ENCODE assay signal across 36 cellular contexts in the genomic region with DNA sequence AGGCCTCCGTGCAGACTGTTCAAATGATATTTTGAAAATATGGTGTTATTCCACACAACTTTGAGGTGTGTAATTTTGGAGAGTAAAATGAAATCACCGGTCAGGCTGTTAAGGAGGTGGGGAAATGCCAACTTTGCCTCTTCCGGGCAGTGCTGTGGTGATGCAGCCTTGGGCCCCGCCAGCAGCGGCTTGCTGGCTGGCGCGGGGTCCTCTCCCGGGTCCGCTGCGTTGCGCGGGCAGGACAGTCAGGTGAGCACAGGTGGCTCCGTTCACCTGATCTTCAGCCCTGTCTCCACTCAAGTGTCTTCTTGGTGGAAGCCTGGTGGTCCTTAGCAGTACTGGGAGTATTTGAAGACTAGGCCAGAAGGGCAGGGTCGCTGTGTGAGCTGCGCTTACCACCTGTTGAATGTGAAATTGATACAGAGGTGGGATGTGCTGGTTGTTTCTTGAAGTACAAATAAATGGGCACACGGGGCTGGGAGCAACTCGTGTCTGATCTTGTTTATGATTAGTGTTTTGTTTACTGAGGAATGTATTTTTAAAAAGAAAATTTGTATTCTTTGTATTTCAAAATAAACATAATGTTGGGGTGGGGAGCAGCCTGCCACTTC.
"Had no signal": no experiment of that assay in that cellular context is flagged by ENCODE, and none has a peak within 500 bp of the region (broad histone marks: within the 10 kb centered on the region; RNA-seq: fewer than 3 reads in every experiment).

No MANE protein-coding gene starts in this region.

- H3K27ac ChIP-seq: ascending aorta, breast epithelium, epithelial cell of prostate, esophagus squamous epithelium, gastroesophageal sphincter, heart right ventricle, hepatocyte, WERI-Rb-1 had no signal

- H3K27me3 ChIP-seq: ascending aorta, breast epithelium, esophagus squamous epithelium, gastroesophageal sphincter, heart right ventricle, hepatocyte had no signal

- H3K36me3 ChIP-seq: ascending aorta, breast epithelium, esophagus squamous epithelium, gastroesophageal sphincter, heart right ventricle, WERI-Rb-1 had no signal

- ATAC-seq: activated CD8-positive, alpha-beta memory T cell treated with anti-CD3 and anti-CD28 coated beads, Interleukin-2, amount 10 ng/mL, durations not matched to agents 7 days and 5 days; activated CD8-positive, alpha-beta T cell treated with anti-CD3 and anti-CD28 coated beads, Interleukin-2, amount 10 ng/mL, durations not matched to agents 7 days and 5 days; effector memory CD8-positive, alpha-beta T cell; gastroesophageal sphincter had no signal

- H3K27me3 Mint-ChIP-seq: activated CD4-positive, alpha-beta memory T cell treated with anti-CD3 and anti-CD28 coated beads for 36 hours; activated CD4-positive, alpha-beta T cell treated with anti-CD3 and anti-CD28 coated beads for 36 hours; activated CD4-positive, alpha-beta T cell treated with anti-CD3 and anti-CD28 coated beads, Interleukin-2, amount 10 ng/mL, durations not matched to agents 24 days and 14 days; activated CD8-positive, alpha-beta memory T cell treated with anti-CD3 and anti-CD28 coated beads, Interleukin-2, amount 10 ng/mL, durations not matched to agents 7 days and 5 days; activated naive CD4-positive, alpha-beta T cell treated with anti-CD3 and anti-CD28 coated beads, Interleukin-2, amount 10 ng/mL, durations not matched to agents 7 days and 5 days; activated naive CD8-positive, alpha-beta T cell treated with anti-CD3 and anti-CD28 coated beads, Interleukin-2, amount 10 ng/mL, durations not matched to agents 7 days and 5 days; brain; effector memory CD8-positive, alpha-beta T cell had no signal

- H3K4me3 Mint-ChIP-seq: activated CD4-positive, alpha-beta memory T cell treated with anti-CD3 and anti-CD28 coated beads for 36 hours; activated CD4-positive, alpha-beta T cell treated with anti-CD3 and anti-CD28 coated beads for 36 hours; activated CD4-positive, alpha-beta T cell treated with anti-CD3 and anti-CD28 coated beads, Interleukin-2, amount 10 ng/mL, durations not matched to agents 24 days and 14 days; activated CD8-positive, alpha-beta memory T cell treated with anti-CD3 and anti-CD28 coated beads, Interleukin-2, amount 10 ng/mL, durations not matched to agents 7 days and 5 days; activated CD8-positive, alpha-beta T cell treated with anti-CD3 and anti-CD28 coated beads, Interleukin-2, amount 10 ng/mL, durations not matched to agents 7 days and 5 days; activated naive CD4-positive, alpha-beta T cell treated with anti-CD3 and anti-CD28 coated beads, Interleukin-2, amount 10 ng/mL, durations not matched to agents 7 days and 5 days; activated naive CD8-positive, alpha-beta T cell treated with anti-CD3 and anti-CD28 coated beads, Interleukin-2, amount 10 ng/mL, durations not matched to agents 7 days and 5 days; activated T-helper 1 cell treated with anti-CD3 and anti-CD28 coated beads, Interleukin-12 subunit alpha, Interleukin-12 subunit beta, Interleukin-2, Interleukin-4 antibody, amounts not matched to agents 30 ng/mL and 10 ng/mL and 1 ng/mL, durations not matched to agents 14 hours and 24 hours and 36 hours; brain; effector memory CD8-positive, alpha-beta T cell; T-helper 1 cell treated with Interleukin-12 subunit alpha and Interleukin-12 subunit beta and Interleukin-4 antibody, amounts not matched to agents 30 μg/mL and 1 μg/mL, for 36 hours; T-helper 2 cell treated with Interferon-gamma antibody and Interleukin-4, amounts not matched to agents 5 μg/mL and 100 μg/mL, for 36 hours had no signal

- H3K9me3 ChIP-seq: ascending aorta, breast epithelium, esophagus squamous epithelium, gastroesophageal sphincter, heart right ventricle had no signal

- H2AFZ ChIP-seq: hepatocyte had no signal

- H3K4me2 ChIP-seq: hepatocyte had no signal

- H3K27ac Mint-ChIP-seq: activated CD4-positive, alpha-beta memory T cell treated with anti-CD3 and anti-CD28 coated beads for 36 hours; activated CD4-positive, alpha-beta T cell treated with anti-CD3 and anti-CD28 coated beads for 36 hours; activated CD4-positive, alpha-beta T cell treated with anti-CD3 and anti-CD28 coated beads, Interleukin-2, amount 10 ng/mL, durations not matched to agents 24 days and 14 days; activated CD8-positive, alpha-beta memory T cell treated with anti-CD3 and anti-CD28 coated beads, Interleukin-2, amount 10 ng/mL, durations not matched to agents 7 days and 5 days; activated CD8-positive, alpha-beta T cell treated with anti-CD3 and anti-CD28 coated beads, Interleukin-2, amount 10 ng/mL, durations not matched to agents 7 days and 5 days; activated naive CD4-positive, alpha-beta T cell treated with anti-CD3 and anti-CD28 coated beads, Interleukin-2, amount 10 ng/mL, durations not matched to agents 7 days and 5 days; activated naive CD4-positive, alpha-beta T cell treated with anti-CD3 and anti-CD28 coated beads, Interleukin-2, amount 50 U/mL, for 72 hours; activated naive CD8-positive, alpha-beta T cell treated with anti-CD3 and anti-CD28 coated beads, Interleukin-2, amount 10 ng/mL, durations not matched to agents 7 days and 5 days; activated T-helper 1 cell treated with anti-CD3 and anti-CD28 coated beads, Interleukin-12 subunit alpha, Interleukin-12 subunit beta, Interleukin-2, Interleukin-4 antibody, amounts not matched to agents 30 ng/mL and 10 ng/mL and 1 ng/mL, durations not matched to agents 14 hours and 24 hours and 36 hours; activated T-helper 2 cell treated with anti-CD3 and anti-CD28 coated beads, Interferon-gamma antibody, Interleukin-2, Interleukin-4, amounts not matched to agents 10 μg/mL and 5 μg/mL and 100 μg/mL, durations not matched to agents 14 hours and 24 hours and 36 hours; T-helper 1 cell treated with Interleukin-12 subunit alpha and Interleukin-12 subunit beta and Interleukin-4 antibody, amounts not matched to agents 30 μg/mL and 1 μg/mL, for 36 hours; T-helper 2 cell treated with Interferon-gamma antibody and Interleukin-4, amounts not matched to agents 5 μg/mL and 100 μg/mL, for 36 hours had no signal

- FAIRE-seq: colon, endometrium, endothelial cell of umbilical vein had no signal

- H3K4me3 ChIP-seq: ascending aorta, breast epithelium, esophagus squamous epithelium, gastroesophageal sphincter, heart right ventricle, hepatocyte had no signal

- H3K36me3 Mint-ChIP-seq: activated CD4-positive, alpha-beta memory T cell treated with anti-CD3 and anti-CD28 coated beads for 36 hours; activated CD8-positive, alpha-beta memory T cell treated with anti-CD3 and anti-CD28 coated beads, Interleukin-2, amount 10 ng/mL, durations not matched to agents 7 days and 5 days; activated naive CD4-positive, alpha-beta T cell treated with anti-CD3 and anti-CD28 coated beads, Interleukin-2, amount 50 U/mL, for 72 hours; activated naive CD8-positive, alpha-beta T cell treated with anti-CD3 and anti-CD28 coated beads, Interleukin-2, amount 10 ng/mL, durations not matched to agents 7 days and 5 days had no signal

- H3K9me3 Mint-ChIP-seq: activated CD4-positive, alpha-beta memory T cell treated with anti-CD3 and anti-CD28 coated beads for 36 hours; activated CD4-positive, alpha-beta T cell treated with anti-CD3 and anti-CD28 coated beads, Interleukin-2, amount 10 ng/mL, durations not matched to agents 24 days and 14 days; activated naive CD4-positive, alpha-beta T cell treated with anti-CD3 and anti-CD28 coated beads, Interleukin-2, amount 10 ng/mL, durations not matched to agents 7 days and 5 days; activated naive CD4-positive, alpha-beta T cell treated with anti-CD3 and anti-CD28 coated beads, Interleukin-2, amount 50 U/mL, for 72 hours; activated naive CD8-positive, alpha-beta T cell treated with anti-CD3 and anti-CD28 coated beads, Interleukin-2, amount 10 ng/mL, durations not matched to agents 7 days and 5 days; activated T-helper 1 cell treated with anti-CD3 and anti-CD28 coated beads, Interleukin-12 subunit alpha, Interleukin-12 subunit beta, Interleukin-2, Interleukin-4 antibody, amounts not matched to agents 30 ng/mL and 10 ng/mL and 1 ng/mL, durations not matched to agents 14 hours and 24 hours and 36 hours; activated T-helper 2 cell treated with anti-CD3 and anti-CD28 coated beads, Interferon-gamma antibody, Interleukin-2, Interleukin-4, amounts not matched to agents 10 μg/mL and 5 μg/mL and 100 μg/mL, durations not matched to agents 14 hours and 24 hours and 36 hours; brain; effector memory CD8-positive, alpha-beta T cell; T-helper 1 cell treated with Interleukin-12 subunit alpha and Interleukin-12 subunit beta and Interleukin-4 antibody, amounts not matched to agents 30 μg/mL and 1 μg/mL, for 36 hours; T-helper 2 cell treated with Interferon-gamma antibody and Interleukin-4, amounts not matched to agents 5 μg/mL and 100 μg/mL, for 36 hours had no signal

- DNase-seq: activated CD4-positive, alpha-beta memory T cell treated with anti-CD3 and anti-CD28 coated beads for 36 hours; activated CD4-positive, alpha-beta T cell treated with anti-CD3 and anti-CD28 coated beads for 36 hours; activated CD4-positive, alpha-beta T cell treated with anti-CD3 and anti-CD28 coated beads, Interleukin-2, amount 10 ng/mL, durations not matched to agents 24 days and 14 days; activated CD4-positive, CD25-positive, alpha-beta regulatory T cell; activated CD4-positive, CD25-positive, alpha-beta regulatory T cell treated with anti-CD3 and anti-CD28 coated beads, Interleukin-2, amount 50 U/mL, for 72 hours; activated CD8-positive, alpha-beta memory T cell treated with anti-CD3 and anti-CD28 coated beads, Interleukin-2, amount 10 ng/mL, durations not matched to agents 7 days and 5 days; activated CD8-positive, alpha-beta memory T cell treated with anti-CD3 and anti-CD28 coated beads, Interleukin-2, amount 50 U/mL, for 4 hours; activated CD8-positive, alpha-beta T cell treated with anti-CD3 and anti-CD28 coated beads, Interleukin-2, amount 10 ng/mL, durations not matched to agents 7 days and 5 days; activated effector memory CD4-positive, alpha-beta T cell treated with anti-CD3 and anti-CD28 coated beads, Interleukin-2, amount 50 U/mL, for 16 hours; activated naive CD4-positive, alpha-beta T cell treated with anti-CD3 and anti-CD28 coated beads, Interleukin-2, amount 10 ng/mL, durations not matched to agents 7 days and 5 days; activated naive CD8-positive, alpha-beta T cell treated with anti-CD3 and anti-CD28 coated beads, Interleukin-2, amount 10 ng/mL, durations not matched to agents 7 days and 5 days; activated T-cell treated with anti-CD3 and anti-CD28 coated beads, Interleukin-2, amount 50 U/mL, for 1 hour; activated T-cell treated with anti-CD3 and anti-CD28 coated beads, Interleukin-2, amount 50 U/mL, for 48 hours; cortex of kidney; dermis blood vessel endothelial cell; effector CD4-positive, alpha-beta T cell; effector memory CD8-positive, alpha-beta T cell; esophagus squamous epithelium; foreskin melanocyte; heart right ventricle; T1000; WERI-Rb-1 had no signal
